ENCODE assay signal across 13 cellular contexts in genomic region chr7:98669417-98670015, GRCh38. TPM values are rescaled to one million over a fixed set of nuclear protein-coding genes. Genes with fewer than 3 reads are reported as not detected.
"Had no signal": no experiment of that assay in that cellular context is flagged by ENCODE, and none has a peak within 500 bp of the region (broad histone marks: within the 10 kb centered on the region; RNA-seq: fewer than 3 reads in every experiment).

No MANE protein-coding gene starts in this region.

- H3K36me3 Mint-ChIP-seq: activated naive CD8-positive, alpha-beta T cell treated with anti-CD3 and anti-CD28 coated beads, Interleukin-2, amount 10 ng/mL, durations not matched to agents 7 days and 5 days; stimulated activated effector memory CD8-positive, alpha-beta T cell treated with anti-CD3 and anti-CD28 coated beads, Interleukin-12 subunit alpha, Interleukin-12 subunit beta, amount 100 ng/mL, for 72 hours had no signal

- ATAC-seq: activated T-cell treated with anti-CD3 and anti-CD28 coated beads, Interleukin-2, amount 50 U/mL, for 72 hours; stimulated activated effector memory CD8-positive, alpha-beta T cell treated with anti-CD3 and anti-CD28 coated beads, Interleukin-12 subunit alpha, Interleukin-12 subunit beta, amount 100 ng/mL, for 72 hours had no signal

- DNase-seq: activated CD4-positive, alpha-beta memory T cell treated with anti-CD3 and anti-CD28 coated beads, Interleukin-2, amount 10 ng/mL, durations not matched to agents 7 days and 5 days; activated naive CD8-positive, alpha-beta T cell treated with anti-CD3 and anti-CD28 coated beads, Interleukin-2, amount 10 ng/mL, durations not matched to agents 7 days and 5 days; activated T-cell treated with anti-CD3 and anti-CD28 coated beads, Interleukin-2, amount 50 U/mL, for 72 hours; anterior cingulate cortex; esophagus squamous epithelium; foreskin melanocyte; ovary; small intestine; T1000; tibial artery; uterus had no signal

- H3K27me3 Mint-ChIP-seq: activated CD4-positive, alpha-beta memory T cell treated with anti-CD3 and anti-CD28 coated beads, Interleukin-2, amount 10 ng/mL, durations not matched to agents 7 days and 5 days; activated naive CD8-positive, alpha-beta T cell treated with anti-CD3 and anti-CD28 coated beads, Interleukin-2, amount 10 ng/mL, durations not matched to agents 7 days and 5 days had no signal

- H3K27ac ChIP-seq: esophagus squamous epithelium, ovary, tibial artery, uterus had no signal

- H3K9me3 Mint-ChIP-seq: neural crest cell had no signal

- H3K4me1 Mint-ChIP-seq: activated CD4-positive, alpha-beta memory T cell treated with anti-CD3 and anti-CD28 coated beads, Interleukin-2, amount 10 ng/mL, durations not matched to agents 7 days and 5 days; activated naive CD8-positive, alpha-beta T cell treated with anti-CD3 and anti-CD28 coated beads, Interleukin-2, amount 10 ng/mL, durations not matched to agents 7 days and 5 days; stimulated activated effector memory CD8-positive, alpha-beta T cell treated with anti-CD3 and anti-CD28 coated beads, Interleukin-12 subunit alpha, Interleukin-12 subunit beta, amount 100 ng/mL, for 72 hours had no signal

- H3K4me3 Mint-ChIP-seq: activated CD4-positive, alpha-beta memory T cell treated with anti-CD3 and anti-CD28 coated beads, Interleukin-2, amount 10 ng/mL, durations not matched to agents 7 days and 5 days; activated naive CD8-positive, alpha-beta T cell treated with anti-CD3 and anti-CD28 coated beads, Interleukin-2, amount 10 ng/mL, durations not matched to agents 7 days and 5 days; activated T-cell treated with anti-CD3 and anti-CD28 coated beads, Interleukin-2, amount 50 U/mL, for 72 hours; neural crest cell; stimulated activated effector memory CD8-positive, alpha-beta T cell treated with anti-CD3 and anti-CD28 coated beads, Interleukin-12 subunit alpha, Interleukin-12 subunit beta, amount 100 ng/mL, for 72 hours had no signal

- H3K27me3 ChIP-seq: ovary, uterus had no signal

- H3K9me3 ChIP-seq: esophagus squamous epithelium, ovary, uterus had no signal

- H3K27ac Mint-ChIP-seq: activated CD4-positive, alpha-beta memory T cell treated with anti-CD3 and anti-CD28 coated beads, Interleukin-2, amount 10 ng/mL, durations not matched to agents 7 days and 5 days; activated naive CD8-positive, alpha-beta T cell treated with anti-CD3 and anti-CD28 coated beads, Interleukin-2, amount 10 ng/mL, durations not matched to agents 7 days and 5 days; activated T-cell treated with anti-CD3 and anti-CD28 coated beads, Interleukin-2, amount 50 U/mL, for 72 hours; stimulated activated effector memory CD8-positive, alpha-beta T cell treated with anti-CD3 and anti-CD28 coated beads, Interleukin-12 subunit alpha, Interleukin-12 subunit beta, amount 100 ng/mL, for 72 hours had no signal

RNA-seq across cellular contexts. Expression of gene NPTX2, which starts 52.4 kb away (rescaled TPM):
- total RNA-seq: activated CD4-positive, alpha-beta memory T cell treated with anti-CD3 and anti-CD28 coated beads, Interleukin-2, amount 10 ng/mL, durations not matched to agents 7 days and 5 days; activated naive CD8-positive, alpha-beta T cell treated with anti-CD3 and anti-CD28 coated beads, Interleukin-2, amount 10 ng/mL, durations not matched to agents 7 days and 5 days had no signal
